Comparison of ENCODE assay signal across 8 cellular contexts in the genomic region with DNA sequence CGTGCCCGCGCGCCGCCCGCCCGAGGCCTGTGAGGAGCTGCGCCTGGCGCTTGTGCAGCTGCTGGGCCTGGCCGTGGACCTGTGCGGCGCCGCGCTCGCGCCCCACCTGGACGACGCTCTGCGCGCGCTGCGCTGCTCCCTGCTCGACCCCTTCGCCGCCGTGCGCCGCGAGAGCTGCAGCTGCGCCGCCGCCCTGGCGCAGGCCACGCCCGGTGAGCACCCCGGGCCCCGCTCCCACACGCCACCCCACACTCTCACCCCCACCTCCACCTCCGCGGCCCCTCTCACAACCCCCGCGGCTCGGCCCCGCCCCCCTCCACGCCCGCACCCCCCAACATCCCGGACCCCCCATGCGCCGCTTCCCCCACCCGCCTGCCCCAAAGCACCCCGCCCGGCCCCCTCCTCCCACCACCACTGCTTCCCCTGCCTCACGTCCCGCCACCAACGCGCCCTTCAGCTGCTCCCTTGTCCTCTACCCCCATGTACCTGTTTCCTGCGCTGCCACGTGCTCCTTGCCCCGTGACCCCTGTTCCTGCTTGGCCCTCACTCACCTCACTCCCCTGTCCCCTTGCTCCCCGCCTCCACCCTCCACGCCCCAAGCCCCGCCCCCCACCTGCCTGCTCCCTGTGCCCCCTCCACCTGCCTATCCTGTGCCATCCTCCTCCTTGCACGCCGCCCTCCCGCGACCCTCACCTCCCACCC. TPM values are rescaled to one million over a fixed set of nuclear protein-coding genes. Genes with fewer than 3 reads are reported as not detected.
A peak's percentile ranks its signal among the peaks of the same experiment; 100 is the strongest.
DNase-seq lines count a peak whose midpoint lies in the region; ATAC-seq and TF ChIP-seq lines count a peak whose summit lies in the region.

A gene (minus strand): TSS at position 178 of the 702 bp plus-strand sequence. CDS start 15,776 bp downstream, outside the sequence.

- peak within 1 kb of the TSS; percentile 66 for H3K4me2 ChIP-seq in parathyroid adenoma (ENCODE audit: low read length)

- H3K79me2 ChIP-seq in parathyroid adenoma: peaks cover 5% of the 10 kb centered on the region

- peak; percentile 31 for ATAC-seq in HG02623 (IDR thresholded peaks at IDR 0.05; ENCODE audit: unreplicated experiment)

- peaks cover 60% of the 10 kb centered on the region for H3K36me3 Mint-ChIP-seq in activated T-helper 2 cell treated with anti-CD3 and anti-CD28 coated beads, Interferon-gamma antibody, Interleukin-2, Interleukin-4, amounts not matched to agents 10 μg/mL and 5 μg/mL and 100 μg/mL, durations not matched to agents 14 hours and 24 hours and 36 hours (ENCODE audit: low read depth)

- peaks cover 19% of the 10 kb centered on the region for H3K9me3 Mint-ChIP-seq in activated T-helper 2 cell treated with anti-CD3 and anti-CD28 coated beads, Interferon-gamma antibody, Interleukin-2, Interleukin-4, amounts not matched to agents 10 μg/mL and 5 μg/mL and 100 μg/mL, durations not matched to agents 14 hours and 24 hours and 36 hours

- no peaks in the 10 kb centered on the region for H3K36me3 ChIP-seq in parathyroid adenoma (ENCODE audit: control insufficient read depth, insufficient read depth, low read length)

- peak within 1 kb of the TSS; percentile 85 for H2AFZ ChIP-seq in parathyroid adenoma

- H3K27ac ChIP-seq in parathyroid adenoma: peak within 1 kb of the TSS; percentile 45

- H3K4me3 Mint-ChIP-seq in activated T-helper 2 cell treated with anti-CD3 and anti-CD28 coated beads, Interferon-gamma antibody, Interleukin-2, Interleukin-4, amounts not matched to agents 10 μg/mL and 5 μg/mL and 100 μg/mL, durations not matched to agents 14 hours and 24 hours and 36 hours (ENCODE audit: low read depth): peak within 1 kb of the TSS; percentile 92

- peaks cover 6% of the 10 kb centered on the region for H3K4me1 ChIP-seq in parathyroid adenoma

- no peak within 1 kb of the TSS for H3K9ac ChIP-seq in parathyroid adenoma

- peaks cover 17% of the 10 kb centered on the region for H3K4me1 Mint-ChIP-seq in activated T-helper 2 cell treated with anti-CD3 and anti-CD28 coated beads, Interferon-gamma antibody, Interleukin-2, Interleukin-4, amounts not matched to agents 10 μg/mL and 5 μg/mL and 100 μg/mL, durations not matched to agents 14 hours and 24 hours and 36 hours (ENCODE audit: low read depth)

- intact Hi-C loops in activated T-helper 2 cell treated with anti-CD3 and anti-CD28 coated beads, Interferon-gamma antibody, Interleukin-2, Interleukin-4, amounts not matched to agents 10 μg/mL and 5 μg/mL and 100 μg/mL, durations not matched to agents 14 hours and 24 hours and 36 hours (cut with micrococcal nuclease): loop anchor here (2.0 to 5.0 kb wide), 3 partner anchors 90 to 208 kb away; a partner anchor contains a TSS

- peak within 1 kb of the TSS; percentile 91 for H3K27ac Mint-ChIP-seq in activated T-helper 2 cell treated with anti-CD3 and anti-CD28 coated beads, Interferon-gamma antibody, Interleukin-2, Interleukin-4, amounts not matched to agents 10 μg/mL and 5 μg/mL and 100 μg/mL, durations not matched to agents 14 hours and 24 hours and 36 hours

- no peaks in the 10 kb centered on the region for H3K9me3 ChIP-seq in parathyroid adenoma (ENCODE audit: control insufficient read depth, low read length)

- peak within 1 kb of the TSS; percentile 59 for H3K4me3 ChIP-seq in parathyroid adenoma (ENCODE audit: low read depth, low read length)

- DNase-seq in DMS79 treated with DMSO at 0.1 percent for 48 hours (lab: John Stamatoyannopoulos, UW) (peak; percentile 14), DMS79 (lab: John Stamatoyannopoulos, UW) (no peak), NCI-H146 treated with DMSO at 0.1 percent for 48 hours (lab: John Stamatoyannopoulos, UW; ENCODE audit: unreplicated experiment) (peak; percentile 15), glomerular visceral epithelial cell (ENCODE audit: extremely low spot score) (peak; percentile 24), GDM1 (lab: John Stamatoyannopoulos, UW) (no peak)
- DNase-seq in activated T-helper 2 cell treated with anti-CD3 and anti-CD28 coated beads, Interferon-gamma antibody, Interleukin-2, Interleukin-4, amounts not matched to agents 10 μg/mL and 5 μg/mL and 100 μg/mL, durations not matched to agents 14 hours and 24 hours and 36 hours (ENCODE audit: low spot score): peak; percentile 28

- TF ChIP-seq CTCF in parathyroid adenoma (IDR thresholded peaks at IDR 0.05): no peak

- H3K27me3 ChIP-seq in parathyroid adenoma (ENCODE audit: control insufficient read depth, insufficient read depth, low read length): no peaks in the 10 kb centered on the region

- H3K27me3 Mint-ChIP-seq in activated T-helper 2 cell treated with anti-CD3 and anti-CD28 coated beads, Interferon-gamma antibody, Interleukin-2, Interleukin-4, amounts not matched to agents 10 μg/mL and 5 μg/mL and 100 μg/mL, durations not matched to agents 14 hours and 24 hours and 36 hours (ENCODE audit: low read depth): no peaks in the 10 kb centered on the region

RNA-seq across cellular contexts. Expression of the gene that starts here (rescaled TPM):
- 31.5 and 38.9 TPM in 2 replicates for total RNA-seq in activated T-helper 2 cell treated with anti-CD3 and anti-CD28 coated beads, Interferon-gamma antibody, Interleukin-2, Interleukin-4, amounts not matched to agents 10 μg/mL and 5 μg/mL and 100 μg/mL, durations not matched to agents 14 hours and 24 hours and 36 hours

Comparison
In these comparisons a context has a peak if more than half of its experiments do, and no peak if none do; other contexts are left out.
1. DNase-seq: peak in DMS79 treated with DMSO at 0.1 percent for 48 hours (single experiment), NCI-H146 treated with DMSO at 0.1 percent for 48 hours (single experiment), activated T-helper 2 cell treated with anti-CD3 and anti-CD28 coated beads, Interferon-gamma antibody, Interleukin-2, Interleukin-4, amounts not matched to agents 10 μg/mL and 5 μg/mL and 100 μg/mL, durations not matched to agents 14 hours and 24 hours and 36 hours (single experiment) and glomerular visceral epithelial cell (single experiment); none in DMS79 (single experiment) and GDM1 (single experiment).